In the genomic region with DNA sequence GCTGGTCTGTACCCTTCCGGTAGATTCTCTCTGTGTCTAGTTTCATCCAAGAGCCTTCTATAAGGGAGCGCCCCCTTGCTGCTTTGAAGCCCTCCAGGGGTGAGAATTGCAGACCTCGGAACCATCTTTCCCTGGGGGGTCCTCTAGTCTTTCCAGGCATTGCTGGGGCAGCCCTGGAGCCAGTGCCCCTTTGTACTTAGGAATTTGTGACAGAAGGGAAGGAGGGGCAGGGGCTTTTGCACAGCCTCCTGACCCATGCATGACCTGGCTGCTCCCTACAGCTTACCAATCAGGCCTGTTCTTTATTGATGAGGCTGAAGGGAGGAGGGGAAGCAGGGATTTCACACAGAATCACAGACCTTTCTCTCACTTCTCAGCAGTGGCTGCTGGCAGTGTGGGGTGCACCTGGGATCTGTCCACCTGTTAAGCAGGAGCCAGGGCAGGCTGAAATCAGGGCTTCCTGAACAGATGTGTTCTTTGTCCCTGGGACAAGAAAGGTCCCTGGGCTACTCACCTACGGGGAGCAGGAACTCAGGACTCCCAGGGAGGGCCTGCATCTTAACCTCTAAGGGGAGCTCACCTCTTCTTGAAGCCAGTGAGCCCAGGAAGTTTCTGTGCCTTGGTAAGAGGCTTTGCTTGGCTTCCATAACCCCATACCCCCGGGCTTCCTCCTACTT, we compare ENCODE assay signal across 1 cellular context.
TF ChIP-seq lines count a peak whose summit lies in the region.

No MANE protein-coding gene starts in this region.

TF ChIP-seq in H1, 55 proteins besides CTCF, POLR2A, EP300 and RAD21:
- TF ChIP-seq JUN (IDR thresholded peaks at IDR 0.05; ENCODE audit: low read depth, low read length) = no peak
- TF ChIP-seq HDAC6 (IDR thresholded peaks at IDR 0.05; ENCODE audit: low read depth, low read length) = no peak
- TF ChIP-seq BACH1 (IDR thresholded peaks at IDR 0.05; ENCODE audit: low read length) = no peak
- TF ChIP-seq ZNF274 (IDR thresholded peaks at IDR 0.05; ENCODE audit: borderline replicate concordance, extremely low read depth, low read length) = no peak
- 0 out of 2 replicates have a peak, but pooled peaks have one; percentile 28 for TF ChIP-seq SP1 (IDR thresholded peaks at IDR 0.05; ENCODE audit: low read depth, low read length)
- no peak for TF ChIP-seq SUZ12 (IDR thresholded peaks at IDR 0.05; ENCODE audit: low read length)
- TF ChIP-seq MAFK (IDR thresholded peaks at IDR 0.05; ENCODE audit: low read depth, low read length) = no peak
- TF ChIP-seq YY1 (IDR thresholded peaks at IDR 0.05; ENCODE audit: low read depth, low read length) = 0 out of 2 replicates have a peak, but pooled peaks have one; percentile 10
- no peak for TF ChIP-seq CBX8 (IDR thresholded peaks at IDR 0.05; ENCODE audit: borderline replicate concordance, low read depth, low read length)
- no peak for TF ChIP-seq SP4 (IDR thresholded peaks at IDR 0.05; ENCODE audit: low read length)
- TF ChIP-seq RXRA (IDR thresholded peaks at IDR 0.05; ENCODE audit: insufficient read depth, low read depth, low read length) = peak; percentile 80; the same call in 1 of the 2 replicates
